8 cellular contexts compared by ENCODE assay signal in genomic region chr16:89484088-89484501, GRCh38. TPM values are rescaled to one million over a fixed set of nuclear protein-coding genes. Genes with fewer than 3 reads are reported as not detected.
DNase-seq lines count a peak whose midpoint lies in the region; TF ChIP-seq lines count a peak whose summit lies in the region.

No MANE protein-coding gene starts in this region.

- no peak for DNase-seq in activated T-cell treated with anti-CD3 and anti-CD28 coated beads, Interleukin-2, amount 50 U/mL, for 24 hours
- no peak for DNase-seq in activated T-cell treated with anti-CD3 and anti-CD28 coated beads for 4 hours
- peak; percentile 70 for DNase-seq in fibroblast of peridontal ligament (ENCODE audit: extremely low read depth)
- no peak for DNase-seq in DMS53 treated with DMSO at 0.1 percent for 48 hours (lab: John Stamatoyannopoulos, UW; ENCODE audit: unreplicated experiment)
- DNase-seq in foreskin melanocyte, result no peak
- no peak for DNase-seq in posterior vena cava (ENCODE audit: low spot score)

- no peaks in the 10 kb centered on the region for H3K9me3 ChIP-seq in SU-DHL-6 (ENCODE audit: insufficient read depth, low read length)

- no peaks in the 10 kb centered on the region for H3K27me3 ChIP-seq in SU-DHL-6 (ENCODE audit: low read length)

- peak overlapping the region; percentile 45 for H3K4me2 ChIP-seq in SU-DHL-6 (ENCODE audit: low read depth, low read length, poor library complexity, severe bottlenecking)

- no peak overlapping the region for H3K4me3 ChIP-seq in SU-DHL-6 (ENCODE audit: insufficient read depth, low read length, poor library complexity, severe bottlenecking)

- H3F3A ChIP-seq in SU-DHL-6 (ENCODE audit: insufficient read depth), result peaks cover 40% of the 10 kb centered on the region

- no peaks in the 10 kb centered on the region for H3K9me2 ChIP-seq in SU-DHL-6 (replicated peaks; ENCODE audit: insufficient read depth, low read length)

- H3K9ac ChIP-seq in SU-DHL-6 (ENCODE audit: low read length), result no peak overlapping the region

- H2AFZ ChIP-seq in SU-DHL-6 (ENCODE audit: low read depth, low read length, severe bottlenecking), result no peak overlapping the region

- peaks cover 78% of the 10 kb centered on the region for H3K36me3 Mint-ChIP-seq in activated T-cell treated with anti-CD3 and anti-CD28 coated beads, Interleukin-2, amount 50 U/mL, for 24 hours (ENCODE audit: low read depth)
- H3K36me3 Mint-ChIP-seq in stimulated activated naive CD8-positive, alpha-beta T cell treated with anti-CD3 and anti-CD28 coated beads, Interleukin-15, Interleukin-2, amounts not matched to agents 100 ng/mL and 50 ng/mL, for 24 hours (ENCODE audit: low read depth), result peaks cover 66% of the 10 kb centered on the region

- peaks cover 62% of the 10 kb centered on the region for H4K20me1 ChIP-seq in SU-DHL-6 (ENCODE audit: low read depth, low read length)

- H3K4me3 Mint-ChIP-seq in activated T-cell treated with anti-CD3 and anti-CD28 coated beads, Interleukin-2, amount 50 U/mL, for 24 hours, result peak overlapping the region; percentile 58
- peak overlapping the region; percentile 75 for H3K4me3 Mint-ChIP-seq in stimulated activated naive CD8-positive, alpha-beta T cell treated with anti-CD3 and anti-CD28 coated beads, Interleukin-15, Interleukin-2, amounts not matched to agents 100 ng/mL and 50 ng/mL, for 24 hours

- H3K27me3 Mint-ChIP-seq in activated T-cell treated with anti-CD3 and anti-CD28 coated beads, Interleukin-2, amount 50 U/mL, for 24 hours, result no peaks in the 10 kb centered on the region
- no peaks in the 10 kb centered on the region for H3K27me3 Mint-ChIP-seq in stimulated activated naive CD8-positive, alpha-beta T cell treated with anti-CD3 and anti-CD28 coated beads, Interleukin-15, Interleukin-2, amounts not matched to agents 100 ng/mL and 50 ng/mL, for 24 hours

- peaks cover 89% of the 10 kb centered on the region for H3K4me1 Mint-ChIP-seq in activated T-cell treated with anti-CD3 and anti-CD28 coated beads, Interleukin-2, amount 50 U/mL, for 24 hours (ENCODE audit: low read depth)
- H3K4me1 Mint-ChIP-seq in stimulated activated naive CD8-positive, alpha-beta T cell treated with anti-CD3 and anti-CD28 coated beads, Interleukin-15, Interleukin-2, amounts not matched to agents 100 ng/mL and 50 ng/mL, for 24 hours (ENCODE audit: low read depth), result peaks cover 95% of the 10 kb centered on the region

- H3K79me2 ChIP-seq in SU-DHL-6 (ENCODE audit: insufficient read depth, low read length), result peaks cover 95% of the 10 kb centered on the region

- peaks cover 3% of the 10 kb centered on the region; the same call in 1 of the 2 replicates for H3K36me3 ChIP-seq in SU-DHL-6 (ENCODE audit: low read length)

- no peak for TF ChIP-seq CTCF in SU-DHL-6 (IDR thresholded peaks at IDR 0.05; ENCODE audit: insufficient read depth, low read length, poor library complexity, severe bottlenecking)

- H3K9me3 Mint-ChIP-seq in activated T-cell treated with anti-CD3 and anti-CD28 coated beads, Interleukin-2, amount 50 U/mL, for 24 hours, result no peaks in the 10 kb centered on the region
- H3K9me3 Mint-ChIP-seq in stimulated activated naive CD8-positive, alpha-beta T cell treated with anti-CD3 and anti-CD28 coated beads, Interleukin-15, Interleukin-2, amounts not matched to agents 100 ng/mL and 50 ng/mL, for 24 hours, result no peaks in the 10 kb centered on the region

- intact Hi-C loops in posterior vena cava (cut with DNase I), result loop anchor here in 1 of 2 donors (10.0 kb wide), 1 partner anchor 79 kb away; no protein-coding TSS in a partner anchor

- H3K27ac Mint-ChIP-seq in activated T-cell treated with anti-CD3 and anti-CD28 coated beads, Interleukin-2, amount 50 U/mL, for 24 hours, result peak overlapping the region; percentile 94
- H3K27ac Mint-ChIP-seq in stimulated activated naive CD8-positive, alpha-beta T cell treated with anti-CD3 and anti-CD28 coated beads, Interleukin-15, Interleukin-2, amounts not matched to agents 100 ng/mL and 50 ng/mL, for 24 hours, result peak overlapping the region; percentile 93

- peak overlapping the region; percentile 8; the same call in 1 of the 2 replicates for H3K27ac ChIP-seq in SU-DHL-6 (ENCODE audit: low read depth, low read length)

RNA-seq across cellular contexts. Expression of gene ANKRD11, which starts 6.3 kb away (rescaled TPM):
- 100 to 1,000 TPM in 1 of 2 donors, 10 to 100 TPM in 1; 95.0 to 110 TPM for total RNA-seq in posterior vena cava

RNA-seq across cellular contexts. Expression of gene SPG7, which starts 24.1 kb away (rescaled TPM):
- total RNA-seq in posterior vena cava, result 10 to 100 TPM; 64.1 to 65.2 TPM
